In genomic region chr7:151088856-151089699, GRCh38 we compare ENCODE assay signal across 8 cellular contexts. TPM values are rescaled to one million over a fixed set of nuclear protein-coding genes. Genes with fewer than 3 reads are reported as not detected.
A peak's percentile ranks its signal among the peaks of the same experiment; 100 is the strongest.
DNase-seq lines count a peak whose midpoint lies in the region; ATAC-seq and TF ChIP-seq lines count a peak whose summit lies in the region.

No MANE protein-coding gene starts in this region.

- peaks cover 30% of the 10 kb centered on the region for H3K4me1 Mint-ChIP-seq in activated T-cell treated with anti-CD3 and anti-CD28 coated beads, Interleukin-2, amount 50 U/mL, for 72 hours (ENCODE audit: low read depth)
- H3K4me1 Mint-ChIP-seq in activated T-helper 2 cell treated with anti-CD3 and anti-CD28 coated beads, Interferon-gamma antibody, Interleukin-2, Interleukin-4, amounts not matched to agents 10 μg/mL and 5 μg/mL and 100 μg/mL, durations not matched to agents 14 hours and 24 hours and 36 hours (ENCODE audit: low read depth), result peaks cover 18% of the 10 kb centered on the region
- H3K4me1 Mint-ChIP-seq in osteocyte (ENCODE audit: unreplicated experiment), result peaks cover 50% of the 10 kb centered on the region

- no peaks in the 10 kb centered on the region; the same call in 1 of the 2 replicates for H4K20me1 ChIP-seq in OCI-LY7 (ENCODE audit: insufficient read depth, low read length)

- H3K4me3 ChIP-seq in OCI-LY7 (ENCODE audit: low read depth, low read length, poor library complexity, severe bottlenecking), result no peak overlapping the region

- H3K36me3 ChIP-seq in OCI-LY7 (ENCODE audit: insufficient read depth, low read length), result no peaks in the 10 kb centered on the region

- no peak overlapping the region for H3K27ac Mint-ChIP-seq in activated T-cell treated with anti-CD3 and anti-CD28 coated beads, Interleukin-2, amount 50 U/mL, for 72 hours
- no peak overlapping the region for H3K27ac Mint-ChIP-seq in activated T-helper 2 cell treated with anti-CD3 and anti-CD28 coated beads, Interferon-gamma antibody, Interleukin-2, Interleukin-4, amounts not matched to agents 10 μg/mL and 5 μg/mL and 100 μg/mL, durations not matched to agents 14 hours and 24 hours and 36 hours
- peak overlapping the region; percentile 97 for H3K27ac Mint-ChIP-seq in osteocyte (ENCODE audit: unreplicated experiment)

- peaks cover 15% of the 10 kb centered on the region for H3K27me3 Mint-ChIP-seq in activated T-cell treated with anti-CD3 and anti-CD28 coated beads, Interleukin-2, amount 50 U/mL, for 72 hours (ENCODE audit: low read depth)
- peaks cover 8% of the 10 kb centered on the region for H3K27me3 Mint-ChIP-seq in activated T-helper 2 cell treated with anti-CD3 and anti-CD28 coated beads, Interferon-gamma antibody, Interleukin-2, Interleukin-4, amounts not matched to agents 10 μg/mL and 5 μg/mL and 100 μg/mL, durations not matched to agents 14 hours and 24 hours and 36 hours (ENCODE audit: low read depth)
- H3K27me3 Mint-ChIP-seq in osteocyte (ENCODE audit: unreplicated experiment), result no peaks in the 10 kb centered on the region

- H3K9me3 Mint-ChIP-seq in activated T-cell treated with anti-CD3 and anti-CD28 coated beads, Interleukin-2, amount 50 U/mL, for 72 hours, result no peaks in the 10 kb centered on the region
- H3K9me3 Mint-ChIP-seq in activated T-helper 2 cell treated with anti-CD3 and anti-CD28 coated beads, Interferon-gamma antibody, Interleukin-2, Interleukin-4, amounts not matched to agents 10 μg/mL and 5 μg/mL and 100 μg/mL, durations not matched to agents 14 hours and 24 hours and 36 hours, result no peaks in the 10 kb centered on the region
- H3K9me3 Mint-ChIP-seq in osteocyte (ENCODE audit: unreplicated experiment), result no peaks in the 10 kb centered on the region

- H2AFZ ChIP-seq in OCI-LY7 (ENCODE audit: low read length), result no peak overlapping the region

- peaks cover 15% of the 10 kb centered on the region for H3K4me1 ChIP-seq in OCI-LY7 (ENCODE audit: insufficient read depth, low read length, poor library complexity, severe bottlenecking)

- H3K4me3 Mint-ChIP-seq in activated T-cell treated with anti-CD3 and anti-CD28 coated beads, Interleukin-2, amount 50 U/mL, for 72 hours, result peak overlapping the region; percentile 70 to 88
- H3K4me3 Mint-ChIP-seq in activated T-helper 2 cell treated with anti-CD3 and anti-CD28 coated beads, Interferon-gamma antibody, Interleukin-2, Interleukin-4, amounts not matched to agents 10 μg/mL and 5 μg/mL and 100 μg/mL, durations not matched to agents 14 hours and 24 hours and 36 hours (ENCODE audit: low read depth), result peak overlapping the region; percentile 70
- peak overlapping the region; percentile 84 for H3K4me3 Mint-ChIP-seq in osteocyte (ENCODE audit: unreplicated experiment)

- no peak for ATAC-seq in activated T-cell treated with anti-CD3 and anti-CD28 coated beads, Interleukin-2, amount 50 U/mL, for 72 hours (replicated peaks in 1 of 2)
- ATAC-seq in Right ventricle myocardium superior (ENCODE audit: poor library complexity), result peak; percentile 33
- ATAC-seq in GM21619 (IDR thresholded peaks at IDR 0.05; ENCODE audit: unreplicated experiment), result no peak

- DNase-seq in activated T-cell treated with anti-CD3 and anti-CD28 coated beads, Interleukin-2, amount 50 U/mL, for 72 hours, result no peak
- DNase-seq in activated T-cell treated with anti-CD3 and anti-CD28 coated beads, Interleukin-2, amount 50 U/mL, for 48 hours, result no peak
- DNase-seq in activated T-helper 2 cell treated with anti-CD3 and anti-CD28 coated beads, Interferon-gamma antibody, Interleukin-2, Interleukin-4, amounts not matched to agents 10 μg/mL and 5 μg/mL and 100 μg/mL, durations not matched to agents 14 hours and 24 hours and 36 hours (ENCODE audit: low spot score), result no peak
- DNase-seq in Right ventricle myocardium superior (peak; percentile 82), osteocyte (ENCODE audit: extremely low spot score, unreplicated experiment) (no peak), OCI-LY7 (ENCODE audit: low spot score) (no peak), 8988T (no peak)

- H3K4me2 ChIP-seq in OCI-LY7 (ENCODE audit: low read length), result no peak overlapping the region

- no peaks in the 10 kb centered on the region for H3K9me2 ChIP-seq in OCI-LY7 (ENCODE audit: insufficient read depth, low read length)

- no TSS peak for BruUV-seq in OCI-LY7 (replicated peaks; lab: Mats Ljungman, UMichigan)

- POLR2A ChIA-PET in OCI-LY7 (lab: Charles Lee), result interaction anchor here (0.6 kb wide), 1 partner anchor 1627 kb away, joined by 4 read pairs; no protein-coding TSS in a partner anchor

- peaks cover 0 to 3% of the 10 kb centered on the region in 2 donors for H3K36me3 Mint-ChIP-seq in activated T-cell treated with anti-CD3 and anti-CD28 coated beads, Interleukin-2, amount 50 U/mL, for 72 hours (ENCODE audit: insufficient read depth in 2 of 2)
- H3K36me3 Mint-ChIP-seq in activated T-helper 2 cell treated with anti-CD3 and anti-CD28 coated beads, Interferon-gamma antibody, Interleukin-2, Interleukin-4, amounts not matched to agents 10 μg/mL and 5 μg/mL and 100 μg/mL, durations not matched to agents 14 hours and 24 hours and 36 hours (ENCODE audit: low read depth), result peaks cover 4% of the 10 kb centered on the region
- peaks cover 7% of the 10 kb centered on the region for H3K36me3 Mint-ChIP-seq in osteocyte (ENCODE audit: unreplicated experiment)

- intact Hi-C loops in activated T-helper 2 cell treated with anti-CD3 and anti-CD28 coated beads, Interferon-gamma antibody, Interleukin-2, Interleukin-4, amounts not matched to agents 10 μg/mL and 5 μg/mL and 100 μg/mL, durations not matched to agents 14 hours and 24 hours and 36 hours (cut with micrococcal nuclease), result loop anchor here (1.0 to 10.0 kb wide), 3 partner anchors 22 to 422 kb away; partner anchors contain the start of gene ABCF2
- intact Hi-C loops in Right ventricle myocardium superior (cut with DNase I) (no loop called here), OCI-LY7 (cut with micrococcal nuclease; ENCODE audit: unreplicated experiment) (loop anchor here (10.0 kb wide), 2 partner anchors 114 to 194 kb away; partner anchors contain the start of gene KCNH2)

- TF ChIP-seq CTCF in osteocyte (IDR thresholded peaks at IDR 0.05), result no peak
- TF ChIP-seq CTCF in OCI-LY7 (conservative IDR thresholded peaks at IDR 0.05; ENCODE audit: low read length), result no peak

- no peaks in the 10 kb centered on the region for H3K9me3 ChIP-seq in OCI-LY7 (ENCODE audit: low read length)

- no peak overlapping the region for H3K27ac ChIP-seq in OCI-LY7 (ENCODE audit: low read depth, low read length, poor library complexity, severe bottlenecking)

- CTCF ChIA-PET in OCI-LY7 (lab: Charles Lee; ENCODE audit: unreplicated experiment), result no interaction called here

- no peaks in the 10 kb centered on the region for H3K79me2 ChIP-seq in OCI-LY7 (ENCODE audit: insufficient read depth, low read depth, low read length)

RNA-seq across cellular contexts. Expression of gene AGAP3, which starts 2.8 kb away (rescaled TPM):
- total RNA-seq in activated T-cell treated with anti-CD3 and anti-CD28 coated beads, Interleukin-2, amount 50 U/mL, for 72 hours, result 10 to 100 TPM; 26.9 to 28.4 TPM
- 62.5 and 64.4 TPM in 2 replicates for total RNA-seq in activated T-helper 2 cell treated with anti-CD3 and anti-CD28 coated beads, Interferon-gamma antibody, Interleukin-2, Interleukin-4, amounts not matched to agents 10 μg/mL and 5 μg/mL and 100 μg/mL, durations not matched to agents 14 hours and 24 hours and 36 hours
- total RNA-seq in Right ventricle myocardium superior, result 62.7 TPM
- total RNA-seq in osteocyte, result 131 and 135 TPM in 2 replicates
- 4.4 and 4.8 TPM in 2 replicates for total RNA-seq in OCI-LY7 (2014; rRNA removed; shearing (Covaris generic))
- total RNA-seq in OCI-LY7 (2022), result 23.1 and 30.9 TPM in 2 replicates

RNA-seq across cellular contexts. Expression of gene TMUB1, which starts 5.8 kb away (rescaled TPM):
- total RNA-seq in activated T-cell treated with anti-CD3 and anti-CD28 coated beads, Interleukin-2, amount 50 U/mL, for 72 hours, result 10 to 100 TPM; 67.3 to 68.5 TPM
- 57.4 and 60.8 TPM in 2 replicates for total RNA-seq in activated T-helper 2 cell treated with anti-CD3 and anti-CD28 coated beads, Interferon-gamma antibody, Interleukin-2, Interleukin-4, amounts not matched to agents 10 μg/mL and 5 μg/mL and 100 μg/mL, durations not matched to agents 14 hours and 24 hours and 36 hours
- 33.9 TPM for total RNA-seq in Right ventricle myocardium superior
- total RNA-seq in osteocyte, result 26.1 and 30.0 TPM in 2 replicates
- total RNA-seq in OCI-LY7 (2014; rRNA removed; shearing (Covaris generic)), result 38.6 and 56.0 TPM in 2 replicates
- total RNA-seq in OCI-LY7 (2022), result 53.2 and 59.6 TPM in 2 replicates

RNA-seq across cellular contexts. Expression of gene FASTK, which starts 8.5 kb away (rescaled TPM):
- 10 to 100 TPM; 55.4 to 59.8 TPM for total RNA-seq in activated T-cell treated with anti-CD3 and anti-CD28 coated beads, Interleukin-2, amount 50 U/mL, for 72 hours
- 83.2 and 85.2 TPM in 2 replicates for total RNA-seq in activated T-helper 2 cell treated with anti-CD3 and anti-CD28 coated beads, Interferon-gamma antibody, Interleukin-2, Interleukin-4, amounts not matched to agents 10 μg/mL and 5 μg/mL and 100 μg/mL, durations not matched to agents 14 hours and 24 hours and 36 hours
- total RNA-seq in Right ventricle myocardium superior (81.1 TPM), osteocyte (101 and 104 TPM in 2 replicates), OCI-LY7 (2022) (87.7 and 90.5 TPM in 2 replicates)
- total RNA-seq in OCI-LY7 (2014; rRNA removed; shearing (Covaris generic)), result 114 and 118 TPM in 2 replicates

RNA-seq across cellular contexts. Expression of gene SLC4A2, which starts 29.7 kb away (rescaled TPM):
- total RNA-seq in activated T-cell treated with anti-CD3 and anti-CD28 coated beads, Interleukin-2, amount 50 U/mL, for 72 hours, result 10 to 100 TPM; 73.7 to 75.6 TPM
- 106 and 109 TPM in 2 replicates for total RNA-seq in activated T-helper 2 cell treated with anti-CD3 and anti-CD28 coated beads, Interferon-gamma antibody, Interleukin-2, Interleukin-4, amounts not matched to agents 10 μg/mL and 5 μg/mL and 100 μg/mL, durations not matched to agents 14 hours and 24 hours and 36 hours
- 49.7 TPM for total RNA-seq in Right ventricle myocardium superior
- total RNA-seq in osteocyte, result 289 and 297 TPM in 2 replicates
- 64.2 and 112 TPM in 2 replicates for total RNA-seq in OCI-LY7 (2014; rRNA removed; shearing (Covaris generic))
- total RNA-seq in OCI-LY7 (2022), result 81.4 and 86.0 TPM in 2 replicates

RNA-seq across cellular contexts. Expression of gene CDK5, which starts 31.4 kb away (rescaled TPM):
- 10 to 100 TPM in 1 of 2 donors, 1 to 10 TPM in 1; 9.4 to 11.6 TPM for total RNA-seq in activated T-cell treated with anti-CD3 and anti-CD28 coated beads, Interleukin-2, amount 50 U/mL, for 72 hours
- 24.1 and 25.7 TPM in 2 replicates for total RNA-seq in activated T-helper 2 cell treated with anti-CD3 and anti-CD28 coated beads, Interferon-gamma antibody, Interleukin-2, Interleukin-4, amounts not matched to agents 10 μg/mL and 5 μg/mL and 100 μg/mL, durations not matched to agents 14 hours and 24 hours and 36 hours
- total RNA-seq in Right ventricle myocardium superior (6.3 TPM), osteocyte (18.8 and 23.7 TPM in 2 replicates), OCI-LY7 (2022) (23.1 and 23.7 TPM in 2 replicates)
- total RNA-seq in OCI-LY7 (2014; rRNA removed; shearing (Covaris generic)), result 30.9 and 35.2 TPM in 2 replicates
